8 cellular contexts compared by ENCODE assay signal in the genomic region with DNA sequence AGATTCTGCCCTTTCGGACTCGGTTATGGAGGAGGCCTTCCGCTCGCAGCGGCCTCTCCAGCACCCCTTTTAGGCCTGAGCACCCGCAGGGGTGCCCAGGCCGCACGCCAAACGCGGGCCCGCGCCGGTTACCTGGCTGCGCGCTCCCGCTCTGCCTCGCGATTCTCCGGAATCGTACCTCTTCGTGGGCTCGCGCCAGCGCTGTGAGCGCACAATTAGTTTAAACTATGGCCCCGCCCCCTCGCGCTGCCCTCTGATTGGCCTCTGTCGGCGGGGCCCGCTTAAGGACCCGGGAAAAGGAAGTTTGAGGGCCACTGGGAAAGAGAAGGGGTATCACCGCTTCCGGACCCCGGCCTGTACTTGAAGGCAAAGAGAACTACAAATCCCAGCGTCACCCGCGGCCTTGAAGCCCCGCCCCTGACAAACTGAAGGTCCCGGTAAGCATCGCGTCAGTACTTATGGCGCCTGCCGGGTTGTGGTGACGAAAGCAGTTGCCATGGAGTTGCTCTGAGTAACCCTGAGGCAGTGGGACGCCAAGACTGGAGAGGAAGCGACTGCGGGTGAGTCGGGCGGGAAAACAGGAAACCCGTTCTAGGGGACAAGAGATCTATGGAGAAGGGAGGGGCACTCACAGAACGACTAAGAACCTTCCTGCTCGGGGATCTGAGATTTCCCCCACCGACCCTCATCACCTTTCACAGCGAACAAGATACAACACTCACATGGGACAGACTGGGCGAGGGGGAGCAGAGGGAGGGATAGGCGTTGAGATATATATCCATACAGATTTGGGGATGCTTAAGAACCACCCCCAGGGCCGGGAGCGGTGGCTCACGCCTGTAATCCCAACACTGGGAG. TPM values are rescaled to one million over a fixed set of nuclear protein-coding genes. Genes with fewer than 3 reads are reported as not detected.
DNase-seq lines count a peak whose midpoint lies in the region; ATAC-seq and TF ChIP-seq lines count a peak whose summit lies in the region.

A gene with protein sequence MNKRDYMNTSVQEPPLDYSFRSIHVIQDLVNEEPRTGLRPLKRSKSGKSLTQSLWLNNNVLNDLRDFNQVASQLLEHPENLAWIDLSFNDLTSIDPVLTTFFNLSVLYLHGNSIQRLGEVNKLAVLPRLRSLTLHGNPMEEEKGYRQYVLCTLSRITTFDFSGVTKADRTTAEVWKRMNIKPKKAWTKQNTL (plus strand): TSS at position 525 of the 858 bp plus-strand sequence. CDS start 8,234 bp downstream, outside the sequence.
A gene with protein sequence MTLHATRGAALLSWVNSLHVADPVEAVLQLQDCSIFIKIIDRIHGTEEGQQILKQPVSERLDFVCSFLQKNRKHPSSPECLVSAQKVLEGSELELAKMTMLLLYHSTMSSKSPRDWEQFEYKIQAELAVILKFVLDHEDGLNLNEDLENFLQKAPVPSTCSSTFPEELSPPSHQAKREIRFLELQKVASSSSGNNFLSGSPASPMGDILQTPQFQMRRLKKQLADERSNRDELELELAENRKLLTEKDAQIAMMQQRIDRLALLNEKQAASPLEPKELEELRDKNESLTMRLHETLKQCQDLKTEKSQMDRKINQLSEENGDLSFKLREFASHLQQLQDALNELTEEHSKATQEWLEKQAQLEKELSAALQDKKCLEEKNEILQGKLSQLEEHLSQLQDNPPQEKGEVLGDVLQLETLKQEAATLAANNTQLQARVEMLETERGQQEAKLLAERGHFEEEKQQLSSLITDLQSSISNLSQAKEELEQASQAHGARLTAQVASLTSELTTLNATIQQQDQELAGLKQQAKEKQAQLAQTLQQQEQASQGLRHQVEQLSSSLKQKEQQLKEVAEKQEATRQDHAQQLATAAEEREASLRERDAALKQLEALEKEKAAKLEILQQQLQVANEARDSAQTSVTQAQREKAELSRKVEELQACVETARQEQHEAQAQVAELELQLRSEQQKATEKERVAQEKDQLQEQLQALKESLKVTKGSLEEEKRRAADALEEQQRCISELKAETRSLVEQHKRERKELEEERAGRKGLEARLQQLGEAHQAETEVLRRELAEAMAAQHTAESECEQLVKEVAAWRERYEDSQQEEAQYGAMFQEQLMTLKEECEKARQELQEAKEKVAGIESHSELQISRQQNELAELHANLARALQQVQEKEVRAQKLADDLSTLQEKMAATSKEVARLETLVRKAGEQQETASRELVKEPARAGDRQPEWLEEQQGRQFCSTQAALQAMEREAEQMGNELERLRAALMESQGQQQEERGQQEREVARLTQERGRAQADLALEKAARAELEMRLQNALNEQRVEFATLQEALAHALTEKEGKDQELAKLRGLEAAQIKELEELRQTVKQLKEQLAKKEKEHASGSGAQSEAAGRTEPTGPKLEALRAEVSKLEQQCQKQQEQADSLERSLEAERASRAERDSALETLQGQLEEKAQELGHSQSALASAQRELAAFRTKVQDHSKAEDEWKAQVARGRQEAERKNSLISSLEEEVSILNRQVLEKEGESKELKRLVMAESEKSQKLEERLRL (N-terminal part only) (minus strand): TSS at position 217 of the 858 bp plus-strand sequence. CDS start 44,599 bp downstream, outside the sequence.

- dilution Hi-C loops in mammary epithelial cell (cut with HindIII; ENCODE audit: low sequenced_read_pairs) = no loop called here

- peak within 1 kb of the TSS; percentile 86 for H3K4me2 ChIP-seq in mammary epithelial cell (ENCODE audit: insufficient read depth, low read depth, low read length)

- intact Hi-C loops in mammary epithelial cell (cut with micrococcal nuclease) = loop anchor here (1.0 to 5.0 kb wide), 4 partner anchors 23 to 142 kb away; a partner anchor contains a TSS

- no peak for TF ChIP-seq CTCF in AG04450 (IDR thresholded peaks at IDR 0.05; ENCODE audit: low read depth, low read length)
- no peak for TF ChIP-seq CTCF in WERI-Rb-1 (IDR thresholded peaks at IDR 0.05; ENCODE audit: low read depth, low read length)
- no peak for TF ChIP-seq CTCF in mammary epithelial cell (conservative IDR thresholded peaks at IDR 0.05 in 1 of 2, IDR thresholded peaks at IDR 0.05 in 1 of 2; ENCODE audit: extremely low read depth in 1 of 2, insufficient read depth in 1 of 2, low read depth in 1 of 2, low read length in 2 of 2)

- ATAC-seq in GM18907 (IDR thresholded peaks at IDR 0.05; ENCODE audit: unreplicated experiment) (peak; percentile 91), HG03139 (IDR thresholded peaks at IDR 0.05; ENCODE audit: unreplicated experiment) (peak; percentile 88)

- H3K9ac ChIP-seq in mammary epithelial cell (ENCODE audit: insufficient read depth, low read length) (peak within 1 kb of the TSS; percentile 91), iPS-20b (ENCODE audit: low read depth, low read length) (peak within 1 kb of the TSS; percentile 92), skeletal muscle tissue (ENCODE audit: low read depth in 1 of 3, low read length in 3 of 3) (peak within 1 kb of the TSS; percentile 77 to 88 (median 87))

- H3K9me3 ChIP-seq in AG04450 (ENCODE audit: control insufficient read depth, insufficient read depth, low read length) (no peaks in the 10 kb centered on the region; the same call in 1 of the 2 replicates), WERI-Rb-1 (ENCODE audit: severe bottlenecking) (no peaks in the 10 kb centered on the region), mammary epithelial cell (replicated peaks; ENCODE audit: insufficient read depth, low read length) (no peaks in the 10 kb centered on the region), iPS-20b (ENCODE audit: insufficient read depth, low read depth, low read length) (no peaks in the 10 kb centered on the region), skeletal muscle tissue (ENCODE audit: control insufficient read depth in 3 of 3, low read length in 3 of 3) (no peaks in the 10 kb centered on the region)

- peak within 1 kb of the TSS; percentile 92 for H2AFZ ChIP-seq in mammary epithelial cell (ENCODE audit: low read depth, low read length)

- CTCF ChIA-PET in AG04450 (lab: Charles Lee) (interaction anchor here (2.5 to 7.3 kb wide), 2 partner anchors 10 to 55 kb away, joined by 21 to 75 read pairs; no protein-coding TSS in a partner anchor), mammary epithelial cell (lab: Charles Lee; ENCODE audit: low non-redundant PET) (no interaction called here)

- peaks cover 49% of the 10 kb centered on the region for H3K79me2 ChIP-seq in mammary epithelial cell (ENCODE audit: insufficient read depth, low read length)

- H3K27me3 ChIP-seq in AG04450 (ENCODE audit: control insufficient read depth, insufficient read depth, low read length) (no peaks in the 10 kb centered on the region), WERI-Rb-1 (ENCODE audit: insufficient read depth, low read depth, severe bottlenecking) (no peaks in the 10 kb centered on the region), mammary epithelial cell (ENCODE audit: insufficient read depth, low read length) (no peaks in the 10 kb centered on the region), iPS-20b (ENCODE audit: insufficient read depth, low read length) (no peaks in the 10 kb centered on the region), skeletal muscle tissue (ENCODE audit: control insufficient read depth in 3 of 3, insufficient read depth in 3 of 3, low read length in 3 of 3) (no peaks in the 10 kb centered on the region)

- POLR2A ChIA-PET in AG04450 (lab: Yijun Ruan, JAX) = interaction anchor here (0.9 to 1.0 kb wide), 2 partner anchors 42 to 55 kb away, joined by 5 to 9 read pairs; no protein-coding TSS in a partner anchor

- peaks cover 13% of the 10 kb centered on the region for H3K36me3 ChIP-seq in WERI-Rb-1
- H3K36me3 ChIP-seq in mammary epithelial cell (ENCODE audit: insufficient read depth, low read length) = no peaks in the 10 kb centered on the region
- peaks cover 4% of the 10 kb centered on the region; the same call in 1 of the 2 replicates for H3K36me3 ChIP-seq in iPS-20b (ENCODE audit: insufficient read depth, low read depth, low read length)
- H3K36me3 ChIP-seq in skeletal muscle tissue (ENCODE audit: control insufficient read depth in 3 of 3, insufficient read depth in 3 of 3, low read length in 3 of 3) = no peaks in the 10 kb centered on the region

- H3K4me3 ChIP-seq in AG04450 (ENCODE audit: low read depth, low read length) = peak within 1 kb of the TSS; percentile 73
- H3K4me3 ChIP-seq in WERI-Rb-1 (ENCODE audit: low read depth, low read length) = peak within 1 kb of the TSS; percentile 96
- peak within 1 kb of the TSS; percentile 69 to 80 (median 69) for H3K4me3 ChIP-seq in mammary epithelial cell (replicated peaks in 1 of 3; ENCODE audit: insufficient read depth in 1 of 3, low read depth in 2 of 3, low read length in 3 of 3)
- H3K4me3 ChIP-seq in iPS-20b (ENCODE audit: low read length) = peak within 1 kb of the TSS; percentile 95
- H3K4me3 ChIP-seq in skeletal muscle tissue (ENCODE audit: low read length in 3 of 3) = peak within 1 kb of the TSS; percentile 71 to 85 (median 81)

- H3K27ac ChIP-seq in AG04450 (ENCODE audit: low read depth, low read length) (peak within 1 kb of the TSS; percentile 83), WERI-Rb-1 (peak within 1 kb of the TSS; percentile 96), mammary epithelial cell (ENCODE audit: insufficient read depth, low read depth, low read length) (peak within 1 kb of the TSS; percentile 90), iPS-20b (ENCODE audit: low read length) (peak within 1 kb of the TSS; percentile 92), skeletal muscle tissue (ENCODE audit: low read depth, low read length) (peak within 1 kb of the TSS; percentile 94)

- no peaks in the 10 kb centered on the region for H4K20me1 ChIP-seq in mammary epithelial cell (ENCODE audit: insufficient read depth, low read length)

- 1% methylated on average over 47 of the region's 60 CpGs for WGBS in mammary epithelial cell (ENCODE audit: low coverage, missing lambda C conversion rate)

- no TSS peak for BruUV-seq in mammary epithelial cell (replicated peaks; lab: Mats Ljungman, UMichigan)

- DNase-seq in AG04450 (ENCODE audit: low read depth, low spot score) = peak; percentile 100
- peak; percentile 100 for DNase-seq in NCI-H2196 treated with DMSO at 0.1 percent for 48 hours (lab: John Stamatoyannopoulos, UW; ENCODE audit: unreplicated experiment)
- DNase-seq in WERI-Rb-1 = peak; percentile 99
- DNase-seq in mammary epithelial cell = peak; percentile 100

- in situ Hi-C loops in mammary epithelial cell (cut with MboI; ENCODE audit: low sequenced_read_pairs in 2 of 2) = no loop called here

- peaks cover 19% of the 10 kb centered on the region for H3K4me1 ChIP-seq in mammary epithelial cell (ENCODE audit: insufficient read depth, low read length)
- peaks cover 5% of the 10 kb centered on the region for H3K4me1 ChIP-seq in iPS-20b (ENCODE audit: insufficient read depth, low read length)
- H3K4me1 ChIP-seq in skeletal muscle tissue (ENCODE audit: control insufficient read depth in 3 of 3, insufficient read depth in 3 of 3, low read length in 3 of 3) = peaks cover 7 to 19% (median 19%) of the 10 kb centered on the region in 3 donors

RNA-seq across cellular contexts. Expression of the first gene that starts in this region (rescaled TPM):
- 7.8 and 8.6 TPM in 2 replicates for polyA plus RNA-seq in AG04450 (2011; rRNA removed)
- polyA minus RNA-seq in AG04450 (2011; rRNA and poly(A)+ RNA removed) = 6.3 and 9.1 TPM in 2 replicates
- total RNA-seq in mammary epithelial cell = 10 to 100 TPM in 1 of 2 donors, 1 to 10 TPM in 1; 4.3 to 10.3 TPM
- polyA plus RNA-seq in mammary epithelial cell = 9.0 TPM
- 2.7 TPM for polyA minus RNA-seq in mammary epithelial cell
- 2.6 TPM for total RNA-seq in skeletal muscle tissue

RNA-seq across cellular contexts. Expression of the second gene that starts in this region (rescaled TPM):
- polyA plus RNA-seq in AG04450 (2011; rRNA removed) (79.5 and 90.7 TPM in 2 replicates), mammary epithelial cell (74.4 TPM)
- 202 and 232 TPM in 2 replicates for polyA minus RNA-seq in AG04450 (2011; rRNA and poly(A)+ RNA removed)
- total RNA-seq in mammary epithelial cell (100 to 1,000 TPM; 126 to 175 TPM), skeletal muscle tissue (177 TPM)
- polyA minus RNA-seq in mammary epithelial cell = 264 TPM

Comparison
In these comparisons a context has a peak if more than half of its experiments do, and no peak if none do; other contexts are left out.
1. Peak in every context shown above with its lines: DNase-seq, ATAC-seq, H3K4me3 ChIP-seq and H3K27ac ChIP-seq.